Comparison of ENCODE assay signal across 24 cellular contexts in genomic region chr2:240121190-240121589, GRCh38. TPM values are rescaled to one million over a fixed set of nuclear protein-coding genes. Genes with fewer than 3 reads are reported as not detected.
DNase-seq lines count a peak whose midpoint lies in the region; ATAC-seq lines count a peak whose summit lies in the region.
"Had no signal": no experiment of that assay in that cellular context is flagged by ENCODE, and none has a peak within 500 bp of the region (broad histone marks: within the 10 kb centered on the region; RNA-seq: fewer than 3 reads in every experiment).

No MANE protein-coding gene starts in this region.

- no peaks in the 10 kb centered on the region for H3K9me3 Mint-ChIP-seq in activated naive CD8-positive, alpha-beta T cell treated with anti-CD3 and anti-CD28 coated beads, Interleukin-2, amount 50 U/mL, for 24 hours
- H3K9me3 Mint-ChIP-seq in activated naive CD8-positive, alpha-beta T cell treated with anti-CD3 and anti-CD28 coated beads for 36 hours = no peaks in the 10 kb centered on the region
- H3K9me3 Mint-ChIP-seq: immature natural killer cell, natural killer cell had no signal

- H3K4me1 Mint-ChIP-seq in activated naive CD8-positive, alpha-beta T cell treated with anti-CD3 and anti-CD28 coated beads, Interleukin-2, amount 50 U/mL, for 24 hours = peaks cover 13% of the 10 kb centered on the region
- peaks cover 7% of the 10 kb centered on the region for H3K4me1 Mint-ChIP-seq in activated naive CD8-positive, alpha-beta T cell treated with anti-CD3 and anti-CD28 coated beads for 36 hours
- H3K4me1 Mint-ChIP-seq: brain, CD14-positive monocyte, immature natural killer cell, mesothelial cell of epicardium, natural killer cell had no signal

- peak; percentile 89 for ATAC-seq in activated naive CD8-positive, alpha-beta T cell treated with anti-CD3 and anti-CD28 coated beads, Interleukin-2, amount 50 U/mL, for 24 hours
- ATAC-seq in HG03159 (IDR thresholded peaks at IDR 0.05; ENCODE audit: unreplicated experiment) (peak; percentile 72), HG02623 (IDR thresholded peaks at IDR 0.05; ENCODE audit: unreplicated experiment) (no peak)
- ATAC-seq in stimulated activated naive CD8-positive, alpha-beta T cell treated with anti-CD3 and anti-CD28 coated beads, Interleukin-15, Interleukin-2, amounts not matched to agents 100 U/mL and 50 U/mL, for 24 hours = peak; percentile 78
- ATAC-seq: foreskin keratinocyte, natural killer cell, right cardiac atrium had no signal

- no peak overlapping the region for H3K27ac Mint-ChIP-seq in activated naive CD8-positive, alpha-beta T cell treated with anti-CD3 and anti-CD28 coated beads, Interleukin-2, amount 50 U/mL, for 24 hours
- no peak overlapping the region for H3K27ac Mint-ChIP-seq in activated naive CD8-positive, alpha-beta T cell treated with anti-CD3 and anti-CD28 coated beads for 36 hours
- H3K27ac Mint-ChIP-seq: brain, immature natural killer cell, mesothelial cell of epicardium, natural killer cell had no signal

- no peak for DNase-seq in activated naive CD8-positive, alpha-beta T cell treated with anti-CD3 and anti-CD28 coated beads, Interleukin-2, amount 50 U/mL, for 24 hours
- DNase-seq in activated naive CD8-positive, alpha-beta T cell treated with anti-CD3 and anti-CD28 coated beads for 36 hours = no peak
- peak; percentile 40 for DNase-seq in GM19240 (ENCODE audit: insufficient read length, low spot score)
- DNase-seq in stimulated activated naive CD8-positive, alpha-beta T cell treated with anti-CD3 and anti-CD28 coated beads, Interleukin-15, Interleukin-2, amounts not matched to agents 100 U/mL and 50 U/mL, for 24 hours = no peak
- no peak for DNase-seq in activated gamma-delta T cell (lab: John Stamatoyannopoulos, UW)
- DNase-seq: effector CD8-positive, alpha-beta T cell; erythroblast; foreskin keratinocyte; immature natural killer cell; IMR-90; left ventricle myocardium inferior; natural killer cell; NCI-H446; right cardiac atrium; SJCRH30; stimulated activated CD4-positive, alpha-beta T cell treated with anti-CD3 and anti-CD28 coated beads, Interleukin-12 subunit alpha, Interleukin-12 subunit beta, amount 100 ng/mL, for 4 hours; T-helper 1 cell had no signal

- no peak overlapping the region for H3K4me3 Mint-ChIP-seq in activated naive CD8-positive, alpha-beta T cell treated with anti-CD3 and anti-CD28 coated beads, Interleukin-2, amount 50 U/mL, for 24 hours
- H3K4me3 Mint-ChIP-seq in activated naive CD8-positive, alpha-beta T cell treated with anti-CD3 and anti-CD28 coated beads for 36 hours = no peak overlapping the region
- H3K4me3 Mint-ChIP-seq: brain, CD14-positive monocyte, immature natural killer cell, mesothelial cell of epicardium, natural killer cell had no signal

- peaks cover 3% of the 10 kb centered on the region for H3K36me3 Mint-ChIP-seq in activated naive CD8-positive, alpha-beta T cell treated with anti-CD3 and anti-CD28 coated beads, Interleukin-2, amount 50 U/mL, for 24 hours (ENCODE audit: low read depth)
- peaks cover 6% of the 10 kb centered on the region for H3K36me3 Mint-ChIP-seq in activated naive CD8-positive, alpha-beta T cell treated with anti-CD3 and anti-CD28 coated beads for 36 hours
- H3K36me3 Mint-ChIP-seq: natural killer cell had no signal

- H3K27me3 Mint-ChIP-seq in activated naive CD8-positive, alpha-beta T cell treated with anti-CD3 and anti-CD28 coated beads, Interleukin-2, amount 50 U/mL, for 24 hours = no peaks in the 10 kb centered on the region
- peaks cover 7% of the 10 kb centered on the region for H3K27me3 Mint-ChIP-seq in activated naive CD8-positive, alpha-beta T cell treated with anti-CD3 and anti-CD28 coated beads for 36 hours

RNA-seq across cellular contexts. Expression of gene COPS9, which starts 14.9 kb away (rescaled TPM):
- 100 to 1,000 TPM; 155 to 158 TPM for total RNA-seq in activated naive CD8-positive, alpha-beta T cell treated with anti-CD3 and anti-CD28 coated beads for 36 hours

RNA-seq across cellular contexts. Expression of gene OTOS, which starts 19.3 kb away (rescaled TPM):
- total RNA-seq in activated naive CD8-positive, alpha-beta T cell treated with anti-CD3 and anti-CD28 coated beads for 36 hours = not detected
- total RNA-seq: foreskin keratinocyte, IMR-90, left ventricle myocardium inferior, mesothelial cell of epicardium, natural killer cell, ovary, right cardiac atrium, SJCRH30, temporal lobe had no signal
